In the genomic region with DNA sequence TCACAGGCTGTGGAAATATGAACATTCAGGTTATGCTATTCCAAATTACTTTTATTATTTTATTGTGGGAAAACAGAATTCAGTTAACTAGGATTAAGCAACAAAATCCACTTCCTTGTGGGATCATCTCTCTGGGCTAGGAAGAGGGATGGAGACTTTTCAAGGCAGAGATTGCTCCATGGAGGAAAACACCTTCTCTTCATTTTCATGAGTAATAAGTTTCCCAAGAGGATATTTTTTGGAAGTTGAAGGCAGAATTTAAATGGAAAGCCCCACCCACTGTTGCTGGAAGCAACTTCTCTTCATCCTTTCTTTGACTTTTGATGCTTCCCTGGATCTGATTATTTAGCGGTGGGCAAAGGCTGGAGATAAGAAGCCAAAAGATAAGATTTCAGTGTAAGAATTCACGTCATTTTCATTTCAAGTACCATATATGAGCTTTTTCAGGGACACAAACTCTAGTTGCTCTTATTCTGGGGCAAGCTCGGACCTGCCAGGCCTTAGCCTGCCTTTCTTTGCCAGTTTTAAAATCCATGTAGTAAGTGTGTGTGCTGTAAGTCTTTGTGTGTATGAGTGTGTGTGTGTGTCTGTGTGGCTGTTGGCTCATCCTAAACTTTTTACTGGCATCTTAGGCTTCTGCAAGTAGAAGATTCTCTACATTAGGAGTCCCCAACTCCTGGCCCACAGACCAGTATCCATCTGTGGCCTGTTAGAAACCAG, we compare ENCODE assay signal across 23 cellular contexts. TPM values are rescaled to one million over a fixed set of nuclear protein-coding genes. Genes with fewer than 3 reads are reported as not detected.
"Had no signal": no experiment of that assay in that cellular context is flagged by ENCODE, and none has a peak within 500 bp of the region (broad histone marks: within the 10 kb centered on the region; RNA-seq: fewer than 3 reads in every experiment).

No MANE protein-coding gene starts in this region.

- FAIRE-seq: urothelium cell line had no signal

- H3K36me3 ChIP-seq: cardiac muscle cell, gastrocnemius medialis, heart left ventricle, tibial artery, WERI-Rb-1 had no signal

- DNase-seq: activated CD4-positive, alpha-beta memory T cell treated with anti-CD3 and anti-CD28 coated beads for 36 hours; activated gamma-delta T cell; activated T-cell treated with anti-CD3 and anti-CD28 coated beads, Interleukin-2, amount 50 U/mL, for 48 hours; endodermal cell; gastrocnemius medialis; heart left ventricle; immature natural killer cell; occipital lobe; right cardiac atrium; stimulated activated CD4-positive, alpha-beta T cell treated with anti-CD3 and anti-CD28 coated beads, Interleukin-4, amount 100 ng/mL, for 24 hours; stimulated activated naive CD4-positive, alpha-beta T cell; tibial artery; WERI-Rb-1 had no signal

- ATAC-seq: activated naive CD4-positive, alpha-beta T cell treated with anti-CD3 and anti-CD28 coated beads, Interleukin-2, amount 50 U/mL, for 72 hours; gastrocnemius medialis; heart left ventricle; natural killer cell treated with Interleukin-12 subunit alpha and Interleukin-12 subunit beta and Interleukin-15 and Interleukin-18, amount 100 ng/mL, for 72 hours; right cardiac atrium had no signal

- H3K27me3 ChIP-seq: cardiac muscle cell, gastrocnemius medialis had no signal

- H3K4me3 ChIP-seq: cardiac muscle cell, gastrocnemius medialis, heart left ventricle, skin epidermis, tibial artery had no signal

RNA-seq across cellular contexts. Expression of a gene that starts 11.7 kb away (rescaled TPM):
- total RNA-seq: cardiac muscle cell; dermis microvascular lymphatic vessel endothelial cell; endodermal cell; gastrocnemius medialis; heart left ventricle; lower leg skin; mesenteric fat pad; natural killer cell treated with Interleukin-12 subunit alpha and Interleukin-12 subunit beta and Interleukin-15 and Interleukin-18, amount 100 ng/mL, for 72 hours; occipital lobe; progenitor cell of endocrine pancreas; right cardiac atrium; subcutaneous adipose tissue had no signal

RNA-seq across cellular contexts. Expression of a gene that starts 20.1 kb away (rescaled TPM):
- total RNA-seq: activated CD4-positive, alpha-beta memory T cell treated with anti-CD3 and anti-CD28 coated beads for 36 hours; activated naive CD4-positive, alpha-beta T cell treated with anti-CD3 and anti-CD28 coated beads, Interleukin-2, amount 50 U/mL, for 72 hours; cardiac muscle cell; dermis microvascular lymphatic vessel endothelial cell; endodermal cell; gastrocnemius medialis; heart left ventricle; lower leg skin; mesenteric fat pad; natural killer cell treated with Interleukin-12 subunit alpha and Interleukin-12 subunit beta and Interleukin-15 and Interleukin-18, amount 100 ng/mL, for 72 hours; progenitor cell of endocrine pancreas; right cardiac atrium; subcutaneous adipose tissue had no signal

RNA-seq across cellular contexts. Expression of a gene that starts 36.2 kb away (rescaled TPM):
- total RNA-seq: cardiac muscle cell, dermis microvascular lymphatic vessel endothelial cell, endodermal cell, progenitor cell of endocrine pancreas had no signal
